8 cellular contexts compared by ENCODE assay signal in genomic region chr22:46574993-46575914, GRCh38. TPM values are rescaled to one million over a fixed set of nuclear protein-coding genes. Genes with fewer than 3 reads are reported as not detected.
DNase-seq lines count a peak whose midpoint lies in the region; TF ChIP-seq lines count a peak whose summit lies in the region.

No MANE protein-coding gene starts in this region.

- no peaks in the 10 kb centered on the region for H3K36me3 Mint-ChIP-seq in Caco-2 (ENCODE audit: insufficient read depth, unreplicated experiment)
- peaks cover 25% of the 10 kb centered on the region for H3K36me3 Mint-ChIP-seq in dendritic cell treated with granulocyte-macrophage colony-stimulating factor and Interleukin-4, amounts not matched to agents 40 ng/mL and 50 ng/mL, for 4 days (ENCODE audit: low read depth)

- intact Hi-C loops in Caco-2 (cut with micrococcal nuclease; ENCODE audit: unreplicated experiment) (no loop called here), vagina (cut with DNase I) (loop anchor here (5.0 kb wide), 1 partner anchor 162 kb away; the partner anchor contains the start of gene CERK)
- intact Hi-C loops in dendritic cell treated with granulocyte-macrophage colony-stimulating factor and Interleukin-4, amounts not matched to agents 40 ng/mL and 50 ng/mL, for 4 days (cut with micrococcal nuclease) = loop anchor here (5.0 kb wide), 1 partner anchor 97 kb away; no protein-coding TSS in a partner anchor

- peaks cover 40% of the 10 kb centered on the region for H3K4me1 ChIP-seq in Caco-2
- H3K4me1 ChIP-seq in mucosa of stomach (ENCODE audit: control insufficient read depth, insufficient read depth, low read length) = peaks cover 64% of the 10 kb centered on the region
- peaks cover 40% of the 10 kb centered on the region for H3K4me1 ChIP-seq in vagina

- H3K4me3 ChIP-seq in Caco-2 (ENCODE audit: low read depth, low read length) (no peak overlapping the region), mucosa of stomach (ENCODE audit: low read length) (no peak overlapping the region), vagina (no peak overlapping the region)

- POLR2A ChIA-PET in Caco-2 (lab: Charles Lee) = interaction anchor here (0.6 kb wide), 1 partner anchor 289 kb away, joined by 3 read pairs; no protein-coding TSS in a partner anchor

- no peaks in the 10 kb centered on the region for H3K27me3 Mint-ChIP-seq in Caco-2 (ENCODE audit: insufficient read depth, unreplicated experiment)
- H3K27me3 Mint-ChIP-seq in dendritic cell treated with granulocyte-macrophage colony-stimulating factor and Interleukin-4, amounts not matched to agents 40 ng/mL and 50 ng/mL, for 4 days = peaks cover 9% of the 10 kb centered on the region

- TF ChIP-seq CTCF in Caco-2 (IDR thresholded peaks at IDR 0.05; ENCODE audit: insufficient read depth in 1 of 2, low read depth in 1 of 2, low read length in 1 of 2, severe bottlenecking in 1 of 2, unreplicated experiment in 1 of 2) (no peak), vagina (IDR thresholded peaks at IDR 0.05) (no peak)

- H3K9me3 ChIP-seq in Caco-2 (0 out of 2 replicates have a peak, but pooled peaks cover 4% of the 10 kb centered on the region), mucosa of stomach (ENCODE audit: control insufficient read depth, low read length) (no peaks in the 10 kb centered on the region), vagina (no peaks in the 10 kb centered on the region)

- no peaks in the 10 kb centered on the region for H3K27me3 ChIP-seq in Caco-2 (replicated peaks; ENCODE audit: control insufficient read depth, insufficient read depth, low read length)
- no peaks in the 10 kb centered on the region for H3K27me3 ChIP-seq in mucosa of stomach (ENCODE audit: control insufficient read depth, insufficient read depth, low read length)
- H3K27me3 ChIP-seq in vagina = no peaks in the 10 kb centered on the region

- H3K36me3 ChIP-seq in Caco-2 (ENCODE audit: control insufficient read depth, insufficient read depth, low read length) = no peaks in the 10 kb centered on the region
- no peaks in the 10 kb centered on the region for H3K36me3 ChIP-seq in mucosa of stomach (ENCODE audit: control insufficient read depth, insufficient read depth, low read length)
- no peaks in the 10 kb centered on the region for H3K36me3 ChIP-seq in vagina

- DNase-seq in Caco-2 = peak; percentile 62 to 71
- DNase-seq in NCI-H146 treated with DMSO at 0.1 percent for 48 hours (lab: John Stamatoyannopoulos, UW; ENCODE audit: unreplicated experiment) = peak; percentile 46
- DNase-seq in stimulated activated CD4-positive, alpha-beta T cell treated with anti-CD3 and anti-CD28 coated beads, Interleukin-4, amount 100 ng/mL, for 4 hours = no peak
- no peak for DNase-seq in amniotic stem cell (lab: John Stamatoyannopoulos, UW)
- DNase-seq in vagina (ENCODE audit: extremely low spot score in 2 of 2) = no peak
- DNase-seq in nucleus accumbens (lab: John Stamatoyannopoulos, UW) = no peak

- no peak for TF ChIP-seq POLR2A in vagina (IDR thresholded peaks at IDR 0.05)

- BruUV-seq in Caco-2 (replicated peaks; lab: Mats Ljungman, UMichigan) = no TSS peak

- CTCF ChIA-PET in Caco-2 (lab: Charles Lee) = interaction anchor here (2.1 kb wide), 1 partner anchor 12 kb away, joined by 13 read pairs; no protein-coding TSS in a partner anchor

- no peak overlapping the region for H3K27ac ChIP-seq in vagina

- H3K4me1 Mint-ChIP-seq in Caco-2 (ENCODE audit: low read depth, unreplicated experiment) = peaks cover 26% of the 10 kb centered on the region
- H3K4me1 Mint-ChIP-seq in dendritic cell treated with granulocyte-macrophage colony-stimulating factor and Interleukin-4, amounts not matched to agents 40 ng/mL and 50 ng/mL, for 4 days (ENCODE audit: low read depth) = peaks cover 62% of the 10 kb centered on the region

- H3K4me3 Mint-ChIP-seq in Caco-2 (ENCODE audit: unreplicated experiment) = peak overlapping the region; percentile 56
- peak overlapping the region; percentile 75 for H3K4me3 Mint-ChIP-seq in dendritic cell treated with granulocyte-macrophage colony-stimulating factor and Interleukin-4, amounts not matched to agents 40 ng/mL and 50 ng/mL, for 4 days

- peak overlapping the region; percentile 55 for H3K9ac ChIP-seq in mucosa of stomach (ENCODE audit: low read length)

- peak overlapping the region; percentile 88 for H3K27ac Mint-ChIP-seq in Caco-2 (ENCODE audit: unreplicated experiment)
- H3K27ac Mint-ChIP-seq in dendritic cell treated with granulocyte-macrophage colony-stimulating factor and Interleukin-4, amounts not matched to agents 40 ng/mL and 50 ng/mL, for 4 days = peak overlapping the region; percentile 75

- H3K9me3 Mint-ChIP-seq in Caco-2 (ENCODE audit: unreplicated experiment) = peaks cover 10% of the 10 kb centered on the region
- peaks cover 16% of the 10 kb centered on the region for H3K9me3 Mint-ChIP-seq in dendritic cell treated with granulocyte-macrophage colony-stimulating factor and Interleukin-4, amounts not matched to agents 40 ng/mL and 50 ng/mL, for 4 days

RNA-seq across cellular contexts. Expression of gene CELSR1, which starts 37.8 kb away (rescaled TPM):
- total RNA-seq in Caco-2 (2022) = 29.5 and 33.2 TPM in 2 replicates
- 32.9 TPM for total RNA-seq in vagina

RNA-seq across cellular contexts. Expression of gene GRAMD4, which starts 44.9 kb away (rescaled TPM):
- total RNA-seq in Caco-2 (2022) (20.8 and 23.4 TPM in 2 replicates), vagina (28.7 TPM)

Comparison
In these comparisons a context has a peak if more than half of its experiments do, and no peak if none do; other contexts are left out.
1. DNase-seq: peak in Caco-2 (2 of 2) and NCI-H146 treated with DMSO at 0.1 percent for 48 hours (single experiment); none in stimulated activated CD4-positive, alpha-beta T cell treated with anti-CD3 and anti-CD28 coated beads, Interleukin-4, amount 100 ng/mL, for 4 hours (0 of 2), amniotic stem cell (single experiment), vagina (0 of 2) and nucleus accumbens (0 of 56).